In the genomic region with DNA sequence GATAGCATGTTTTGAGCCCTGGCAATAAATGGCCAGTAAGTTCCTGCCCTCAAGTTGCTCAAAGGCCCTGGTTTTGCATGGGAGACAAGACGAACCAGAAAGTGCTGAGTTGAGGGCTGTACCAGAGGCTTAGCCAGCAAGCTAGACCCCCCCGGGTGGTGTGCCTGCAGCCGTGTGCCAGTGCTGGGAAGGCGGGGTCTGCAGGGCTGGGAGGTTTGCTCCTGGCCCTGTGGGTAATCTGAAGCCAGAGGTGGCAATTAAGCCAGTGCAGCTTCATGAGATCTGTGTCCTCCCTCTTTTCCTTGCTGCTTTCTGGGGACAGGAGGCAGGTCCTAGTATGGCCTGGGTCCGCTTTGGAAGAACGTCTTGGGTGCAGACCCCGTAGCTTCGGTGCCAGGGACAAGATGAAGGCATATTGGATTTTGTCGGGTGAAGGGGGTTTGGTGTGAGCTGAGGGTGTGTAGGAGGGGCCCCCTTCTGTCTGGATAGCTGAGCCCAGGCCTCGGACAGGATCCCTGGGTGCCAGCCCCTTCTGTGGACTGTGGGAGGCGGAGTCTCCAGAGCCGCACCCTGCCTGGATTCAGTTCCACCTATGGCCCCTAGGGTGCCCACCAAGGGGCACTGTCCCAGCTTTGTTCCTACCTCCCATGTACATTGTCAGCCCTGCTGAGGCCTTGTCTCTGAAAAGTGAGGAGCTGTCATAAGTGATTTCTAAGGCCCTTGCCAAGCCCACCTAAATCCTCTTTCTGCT, we compare ENCODE assay signal across 9 cellular contexts.
DNase-seq lines count a peak whose midpoint lies in the region; ATAC-seq lines count a peak whose summit lies in the region.
"Had no signal": no experiment of that assay in that cellular context is flagged by ENCODE, and none has a peak within 500 bp of the region (broad histone marks: within the 10 kb centered on the region; RNA-seq: fewer than 3 reads in every experiment).

No MANE protein-coding gene starts in this region.

- H3K27ac ChIP-seq in cingulate gyrus (ENCODE audit: low read depth, low read length) = peak overlapping the region; percentile 3

- DNase-seq in NCI-H748 (lab: John Stamatoyannopoulos, UW; ENCODE audit: unreplicated experiment) (peak; percentile 15), NCI-H748 treated with DMSO at 0.1 percent for 48 hours (lab: John Stamatoyannopoulos, UW) (no peak), NCI-H2107 (lab: John Stamatoyannopoulos, UW) (peak; percentile 39), superior temporal gyrus (ENCODE audit: extremely low spot score) (peak; percentile 2), anterior cingulate cortex (lab: John Stamatoyannopoulos, UW) (no peak)
- DNase-seq: GDM1 had no signal

- ATAC-seq in HG03196 (IDR thresholded peaks at IDR 0.05; ENCODE audit: unreplicated experiment) (no peak), GM21786 (IDR thresholded peaks at IDR 0.05; ENCODE audit: unreplicated experiment) (no peak)

Comparison
In these comparisons a context has a peak if more than half of its experiments do, and no peak if none do; other contexts are left out.
1. DNase-seq: peak in NCI-H748 (single experiment), NCI-H2107 (single experiment) and superior temporal gyrus (single experiment); none in NCI-H748 treated with DMSO at 0.1 percent for 48 hours (single experiment) and anterior cingulate cortex (0 of 58).